In genomic region chr22:45927059-45927458, GRCh38 we compare ENCODE assay signal across 7 cellular contexts. TPM values are rescaled to one million over a fixed set of nuclear protein-coding genes. Genes with fewer than 3 reads are reported as not detected.
"Had no signal": no experiment of that assay in that cellular context is flagged by ENCODE, and none has a peak within 500 bp of the region (broad histone marks: within the 10 kb centered on the region; RNA-seq: fewer than 3 reads in every experiment).

No MANE protein-coding gene starts in this region.

- ATAC-seq: GM23338, HCT116, HepG2 had no signal

- H3K4me2 ChIP-seq: GM23338 had no signal

- H3K27ac ChIP-seq: HL-60 had no signal

- H3K4me1 ChIP-seq: HAP-1 had no signal

- H3K36me3 ChIP-seq: HAP-1 had no signal

- H2AFZ ChIP-seq: GM23338 had no signal

- DNase-seq: HFFc6 had no signal

- H3K9me3 ChIP-seq: HAP-1 had no signal

- H3K4me3 ChIP-seq: GM23338, HAP-1 had no signal

RNA-seq across cellular contexts. Expression of gene WNT7B, which starts 49.9 kb away (rescaled TPM):
- polyA plus RNA-seq: GM23338, HepG2, IgD-negative memory B cell had no signal
